In genomic region chr11:121722431-121723256, GRCh38 we compare ENCODE assay signal across 1 cellular context.
TF ChIP-seq lines count a peak whose summit lies in the region.

No MANE protein-coding gene starts in this region.

TF ChIP-seq in HepG2, 621 proteins besides CTCF, POLR2A, EP300 and RAD21 (continued from another document and continues in another):
- peak; percentile 73; the same call in 1 of the 2 replicates for TF ChIP-seq ZFP41 (CRISPR knock-in tag; IDR thresholded peaks at IDR 0.05; ENCODE audit: borderline replicate concordance)
- TF ChIP-seq CREM (IDR thresholded peaks at IDR 0.05), result no peak
- no peak for TF ChIP-seq CREM (CRISPR knock-in tag; IDR thresholded peaks at IDR 0.05)
- peak; percentile 23; the same call in 1 of the 2 replicates for TF ChIP-seq STAG1 (CRISPR knock-in tag; IDR thresholded peaks at IDR 0.05)
- TF ChIP-seq BRD4 (CRISPR knock-in tag; IDR thresholded peaks at IDR 0.05), result no peak
- peak; percentile 51; the same call in 1 of the 2 replicates for TF ChIP-seq HDAC2 (CRISPR knock-in tag; IDR thresholded peaks at IDR 0.05)
- TF ChIP-seq CHCHD3 (CRISPR knock-in tag; IDR thresholded peaks at IDR 0.05), result no peak
- TF ChIP-seq, protein P1, sequence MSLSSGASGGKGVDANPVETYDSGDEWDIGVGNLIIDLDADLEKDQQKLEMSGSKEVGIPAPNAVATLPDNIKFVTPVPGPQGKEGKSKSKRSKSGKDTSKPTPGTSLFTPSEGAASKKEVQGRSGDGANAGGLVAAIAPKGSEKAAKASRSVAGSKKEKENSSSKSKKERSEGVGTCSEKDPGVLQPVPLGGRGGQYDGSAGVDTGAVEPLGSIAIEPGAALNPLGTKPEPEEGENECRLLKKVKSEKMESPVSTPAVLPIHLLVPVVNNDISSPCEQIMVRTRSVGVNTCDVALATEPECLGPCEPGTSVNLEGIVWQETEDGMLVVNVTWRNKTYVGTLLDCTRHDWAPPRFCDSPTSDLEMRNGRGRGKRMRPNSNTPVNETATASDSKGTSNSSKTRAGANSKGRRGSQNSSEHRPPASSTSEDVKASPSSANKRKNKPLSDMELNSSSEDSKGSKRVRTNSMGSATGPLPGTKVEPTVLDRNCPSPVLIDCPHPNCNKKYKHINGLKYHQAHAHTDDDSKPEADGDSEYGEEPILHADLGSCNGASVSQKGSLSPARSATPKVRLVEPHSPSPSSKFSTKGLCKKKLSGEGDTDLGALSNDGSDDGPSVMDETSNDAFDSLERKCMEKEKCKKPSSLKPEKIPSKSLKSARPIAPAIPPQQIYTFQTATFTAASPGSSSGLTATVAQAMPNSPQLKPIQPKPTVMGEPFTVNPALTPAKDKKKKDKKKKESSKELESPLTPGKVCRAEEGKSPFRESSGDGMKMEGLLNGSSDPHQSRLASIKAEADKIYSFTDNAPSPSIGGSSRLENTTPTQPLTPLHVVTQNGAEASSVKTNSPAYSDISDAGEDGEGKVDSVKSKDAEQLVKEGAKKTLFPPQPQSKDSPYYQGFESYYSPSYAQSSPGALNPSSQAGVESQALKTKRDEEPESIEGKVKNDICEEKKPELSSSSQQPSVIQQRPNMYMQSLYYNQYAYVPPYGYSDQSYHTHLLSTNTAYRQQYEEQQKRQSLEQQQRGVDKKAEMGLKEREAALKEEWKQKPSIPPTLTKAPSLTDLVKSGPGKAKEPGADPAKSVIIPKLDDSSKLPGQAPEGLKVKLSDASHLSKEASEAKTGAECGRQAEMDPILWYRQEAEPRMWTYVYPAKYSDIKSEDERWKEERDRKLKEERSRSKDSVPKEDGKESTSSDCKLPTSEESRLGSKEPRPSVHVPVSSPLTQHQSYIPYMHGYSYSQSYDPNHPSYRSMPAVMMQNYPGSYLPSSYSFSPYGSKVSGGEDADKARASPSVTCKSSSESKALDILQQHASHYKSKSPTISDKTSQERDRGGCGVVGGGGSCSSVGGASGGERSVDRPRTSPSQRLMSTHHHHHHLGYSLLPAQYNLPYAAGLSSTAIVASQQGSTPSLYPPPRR (CRISPR knock-in tag; IDR thresholded peaks at IDR 0.05; ENCODE audit: borderline replicate concordance), result peak; percentile 55; the same call in 1 of the 2 replicates
- no peak for TF ChIP-seq ZNF784 (CRISPR knock-in tag; IDR thresholded peaks at IDR 0.05; ENCODE audit: borderline replicate concordance)
- TF ChIP-seq ZNF160 (CRISPR knock-in tag; IDR thresholded peaks at IDR 0.05), result peak; percentile 36; the same call in 1 of the 2 replicates
- TF ChIP-seq DNMT1 (CRISPR knock-in tag; IDR thresholded peaks at IDR 0.05), result no peak
- peak; percentile 77 for TF ChIP-seq KDM2A (CRISPR knock-in tag; IDR thresholded peaks at IDR 0.05; ENCODE audit: borderline replicate concordance, low read depth)
- TF ChIP-seq ZNF704 (CRISPR knock-in tag; IDR thresholded peaks at IDR 0.05; ENCODE audit: borderline replicate concordance), result 0 out of 2 replicates have a peak, but pooled peaks have one; percentile 91
- TF ChIP-seq MATR3 (CRISPR knock-in tag; IDR thresholded peaks at IDR 0.05), result no peak
- TF ChIP-seq CCDC6 (CRISPR knock-in tag; IDR thresholded peaks at IDR 0.05), result peak; percentile 93
- TF ChIP-seq SRSF9 (IDR thresholded peaks at IDR 0.05; ENCODE audit: borderline replicate concordance, insufficient read depth, low read depth, low read length, poor library complexity, severe bottlenecking), result no peak
- TF ChIP-seq HOMEZ (CRISPR knock-in tag; IDR thresholded peaks at IDR 0.05; ENCODE audit: low read depth), result peak; percentile 35; the same call in 1 of the 2 replicates
- no peak for TF ChIP-seq ZNF530 (CRISPR knock-in tag; IDR thresholded peaks at IDR 0.05; ENCODE audit: low read depth)
- peak; percentile 46; the same call in 1 of the 2 replicates for TF ChIP-seq XBP1 (CRISPR knock-in tag; IDR thresholded peaks at IDR 0.05)
- no peak for TF ChIP-seq ZNF10 (CRISPR knock-in tag; IDR thresholded peaks at IDR 0.05; ENCODE audit: borderline replicate concordance, low read depth)
- TF ChIP-seq PTBP1 (IDR thresholded peaks at IDR 0.05; ENCODE audit: low read depth, low read length, poor library complexity, severe bottlenecking), result no peak
- TF ChIP-seq SAFB2 (CRISPR knock-in tag; IDR thresholded peaks at IDR 0.05; ENCODE audit: borderline replicate concordance, low read depth), result no peak
- 0 out of 2 replicates have a peak, but pooled peaks have one; percentile 75 for TF ChIP-seq DNMT3B (CRISPR knock-in tag; conservative IDR thresholded peaks at IDR 0.05)
- no peak for TF ChIP-seq ZBTB34 (CRISPR knock-in tag; IDR thresholded peaks at IDR 0.05)
- peak; percentile 67; the same call in 1 of the 2 replicates for TF ChIP-seq ZNF782 (CRISPR knock-in tag; IDR thresholded peaks at IDR 0.05; ENCODE audit: borderline replicate concordance)
- TF ChIP-seq ZNF24 (IDR thresholded peaks at IDR 0.05), result no peak
- TF ChIP-seq ZNF33B (CRISPR knock-in tag; IDR thresholded peaks at IDR 0.05), result no peak
- TF ChIP-seq PAF1 (CRISPR knock-in tag; IDR thresholded peaks at IDR 0.05), result no peak
- no peak for TF ChIP-seq ZMAT5 (CRISPR knock-in tag; IDR thresholded peaks at IDR 0.05; ENCODE audit: borderline replicate concordance, low read depth)
- TF ChIP-seq KDM4B (CRISPR knock-in tag; IDR thresholded peaks at IDR 0.05), result no peak
- no peak for TF ChIP-seq CENPX (CRISPR knock-in tag; IDR thresholded peaks at IDR 0.05)
- TF ChIP-seq ZNF879 (CRISPR knock-in tag; IDR thresholded peaks at IDR 0.05), result 0 out of 2 replicates have a peak, but pooled peaks have one; percentile 39
- TF ChIP-seq ZNF737 (CRISPR knock-in tag; IDR thresholded peaks at IDR 0.05; ENCODE audit: borderline replicate concordance), result no peak
- TF ChIP-seq, protein P2, sequence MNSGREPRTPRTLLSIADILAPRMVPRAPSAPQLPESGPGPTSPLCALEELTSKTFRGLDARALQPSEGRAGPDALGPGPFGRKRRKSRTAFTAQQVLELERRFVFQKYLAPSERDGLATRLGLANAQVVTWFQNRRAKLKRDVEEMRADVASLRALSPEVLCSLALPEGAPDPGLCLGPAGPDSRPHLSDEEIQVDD (CRISPR knock-in tag; IDR thresholded peaks at IDR 0.05; ENCODE audit: borderline replicate concordance), result no peak; the same call in 1 of the 2 replicates
- TF ChIP-seq SUZ12 (IDR thresholded peaks at IDR 0.05; ENCODE audit: low read depth, low read length), result no peak
- TF ChIP-seq, protein P3, sequence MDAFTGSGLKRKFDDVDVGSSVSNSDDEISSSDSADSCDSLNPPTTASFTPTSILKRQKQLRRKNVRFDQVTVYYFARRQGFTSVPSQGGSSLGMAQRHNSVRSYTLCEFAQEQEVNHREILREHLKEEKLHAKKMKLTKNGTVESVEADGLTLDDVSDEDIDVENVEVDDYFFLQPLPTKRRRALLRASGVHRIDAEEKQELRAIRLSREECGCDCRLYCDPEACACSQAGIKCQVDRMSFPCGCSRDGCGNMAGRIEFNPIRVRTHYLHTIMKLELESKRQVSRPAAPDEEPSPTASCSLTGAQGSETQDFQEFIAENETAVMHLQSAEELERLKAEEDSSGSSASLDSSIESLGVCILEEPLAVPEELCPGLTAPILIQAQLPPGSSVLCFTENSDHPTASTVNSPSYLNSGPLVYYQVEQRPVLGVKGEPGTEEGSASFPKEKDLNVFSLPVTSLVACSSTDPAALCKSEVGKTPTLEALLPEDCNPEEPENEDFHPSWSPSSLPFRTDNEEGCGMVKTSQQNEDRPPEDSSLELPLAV (CRISPR knock-in tag; conservative IDR thresholded peaks at IDR 0.05; ENCODE audit: low read depth), result no peak
- no peak for TF ChIP-seq ZNF597 (CRISPR knock-in tag; IDR thresholded peaks at IDR 0.05)
- TF ChIP-seq ZNF382 (CRISPR knock-in tag; IDR thresholded peaks at IDR 0.05; ENCODE audit: borderline replicate concordance), result no peak
- no peak for TF ChIP-seq EZH2 (conservative IDR thresholded peaks at IDR 0.05; ENCODE audit: low read depth, low read length)
- TF ChIP-seq ZNF230 (CRISPR knock-in tag; IDR thresholded peaks at IDR 0.05), result no peak
- TF ChIP-seq EHMT2 (IDR thresholded peaks at IDR 0.05; ENCODE audit: borderline replicate concordance, low read depth, low read length), result no peak; the same call in 1 of the 2 replicates
- no peak for TF ChIP-seq KDM5A (IDR thresholded peaks at IDR 0.05; ENCODE audit: borderline replicate concordance, low read length)
- no peak for TF ChIP-seq ZNF30 (CRISPR knock-in tag; IDR thresholded peaks at IDR 0.05)
- no peak for TF ChIP-seq ZNF34 (CRISPR knock-in tag; IDR thresholded peaks at IDR 0.05; ENCODE audit: borderline replicate concordance)
- no peak; the same call in 1 of the 2 replicates for TF ChIP-seq ZNF703 (CRISPR knock-in tag; IDR thresholded peaks at IDR 0.05; ENCODE audit: borderline replicate concordance)
- TF ChIP-seq PBX2 (CRISPR knock-in tag; IDR thresholded peaks at IDR 0.05), result no peak
- no peak for TF ChIP-seq ZNF121 (CRISPR knock-in tag; IDR thresholded peaks at IDR 0.05)
- TF ChIP-seq ATM (IDR thresholded peaks at IDR 0.05; ENCODE audit: borderline replicate concordance), result no peak
- 0 out of 2 replicates have a peak, but pooled peaks have one; percentile 64 for TF ChIP-seq ZNF124 (CRISPR knock-in tag; IDR thresholded peaks at IDR 0.05)
- no peak for TF ChIP-seq ZNF724P (CRISPR knock-in tag; IDR thresholded peaks at IDR 0.05; ENCODE audit: borderline replicate concordance)
- no peak for TF ChIP-seq HNRNPL (IDR thresholded peaks at IDR 0.05; ENCODE audit: low read depth, low read length)
- TF ChIP-seq, protein P4, sequence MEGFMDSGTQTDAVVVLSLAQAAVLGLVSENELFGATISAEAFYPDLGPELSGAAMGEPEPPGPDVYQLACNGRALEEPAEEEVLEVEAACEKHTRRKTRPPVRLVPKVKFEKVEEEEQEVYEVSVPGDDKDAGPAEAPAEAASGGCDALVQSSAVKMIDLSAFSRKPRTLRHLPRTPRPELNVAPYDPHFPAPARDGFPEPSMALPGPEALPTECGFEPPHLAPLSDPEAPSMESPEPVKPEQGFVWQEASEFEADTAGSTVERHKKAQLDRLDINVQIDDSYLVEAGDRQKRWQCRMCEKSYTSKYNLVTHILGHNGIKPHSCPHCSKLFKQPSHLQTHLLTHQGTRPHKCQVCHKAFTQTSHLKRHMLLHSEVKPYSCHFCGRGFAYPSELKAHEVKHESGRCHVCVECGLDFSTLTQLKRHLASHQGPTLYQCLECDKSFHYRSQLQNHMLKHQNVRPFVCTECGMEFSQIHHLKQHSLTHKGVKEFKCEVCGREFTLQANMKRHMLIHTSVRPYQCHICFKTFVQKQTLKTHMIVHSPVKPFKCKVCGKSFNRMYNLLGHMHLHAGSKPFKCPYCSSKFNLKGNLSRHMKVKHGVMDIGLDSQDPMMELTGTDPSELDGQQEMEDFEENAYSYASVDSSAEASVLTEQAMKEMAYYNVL (CRISPR knock-in tag; IDR thresholded peaks at IDR 0.05; ENCODE audit: borderline replicate concordance), result 0 out of 2 replicates have a peak, but pooled peaks have one; percentile 29
- TF ChIP-seq ZNF670 (CRISPR knock-in tag; IDR thresholded peaks at IDR 0.05; ENCODE audit: borderline replicate concordance), result no peak; the same call in 1 of the 2 replicates
